15 cellular contexts compared by ENCODE assay signal in genomic region chr3:111943533-111943932, GRCh38. TPM values are rescaled to one million over a fixed set of nuclear protein-coding genes. Genes with fewer than 3 reads are reported as not detected.
"Had no signal": no experiment of that assay in that cellular context is flagged by ENCODE, and none has a peak within 500 bp of the region (broad histone marks: within the 10 kb centered on the region; RNA-seq: fewer than 3 reads in every experiment).

No MANE protein-coding gene starts in this region.

- H3K27me3 ChIP-seq: esophagus muscularis mucosa, right atrium auricular region, upper lobe of left lung had no signal

- H3K4me1 ChIP-seq: right atrium auricular region, upper lobe of left lung had no signal

- DNase-seq: activated naive CD4-positive, alpha-beta T cell; activated naive CD8-positive, alpha-beta T cell treated with anti-CD3 and anti-CD28 coated beads, Interleukin-2, amount 10 ng/mL, durations not matched to agents 7 days and 5 days; anterior cingulate cortex; endodermal cell; glutamatergic neuron; hypothalamus; posterior cingulate gyrus; upper lobe of left lung had no signal

- ATAC-seq: activated CD4-positive, CD25-positive, alpha-beta regulatory T cell treated with anti-CD3 and anti-CD28 coated beads, Interleukin-2, amount 50 U/mL, for 24 hours; natural killer cell treated with Interleukin-12 subunit alpha and Interleukin-12 subunit beta and Interleukin-15 and Interleukin-18, amount 100 ng/mL, for 72 hours had no signal

- H3K9me3 ChIP-seq: esophagus muscularis mucosa, right atrium auricular region, upper lobe of left lung had no signal

- H3K27ac ChIP-seq: esophagus muscularis mucosa, right atrium auricular region, upper lobe of left lung had no signal

- H3K4me3 ChIP-seq: esophagus muscularis mucosa, right atrium auricular region, upper lobe of left lung had no signal

RNA-seq across cellular contexts. Expression of gene TAGLN3, which starts 55.2 kb away (rescaled TPM):
- total RNA-seq: activated naive CD8-positive, alpha-beta T cell treated with anti-CD3 and anti-CD28 coated beads, Interleukin-2, amount 10 ng/mL, durations not matched to agents 7 days and 5 days; dermis microvascular lymphatic vessel endothelial cell; liver; mesenteric fat pad; right atrium auricular region had no signal
- polyA plus RNA-seq: liver had no signal
